16 cellular contexts compared by ENCODE assay signal in the genomic region with DNA sequence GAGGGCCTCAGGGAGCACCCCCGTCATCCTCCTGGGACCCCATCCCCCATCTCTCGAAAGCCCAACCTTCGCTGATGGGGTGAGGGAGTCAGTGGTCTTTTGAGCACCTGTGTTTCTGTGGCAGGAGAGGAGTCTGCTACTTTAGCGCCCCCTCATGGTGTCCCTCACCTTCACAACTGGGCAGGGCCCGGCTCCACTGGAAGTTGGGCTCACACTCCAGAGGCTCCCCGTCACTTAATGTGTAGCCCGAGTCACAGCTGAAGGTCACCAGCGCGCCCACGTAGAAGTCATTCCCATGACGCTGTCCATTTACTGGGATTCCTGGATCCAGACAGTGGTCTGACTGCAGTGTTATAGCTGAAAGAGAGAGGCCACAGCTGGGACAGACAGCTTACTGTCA.
"Had no signal": no experiment of that assay in that cellular context is flagged by ENCODE, and none has a peak within 500 bp of the region (broad histone marks: within the 10 kb centered on the region; RNA-seq: fewer than 3 reads in every experiment).

No MANE protein-coding gene starts in this region.

- ATAC-seq: activated T-helper 17 cell treated with anti-CD3 and anti-CD28 coated beads, Interleukin-2, amount 50 U/mL, for 72 hours; mucosa of descending colon; naive thymus-derived CD4-positive, alpha-beta T cell; stimulated activated effector memory CD8-positive, alpha-beta T cell treated with anti-CD3 and anti-CD28 coated beads, Interleukin-12 subunit alpha, Interleukin-12 subunit beta, amount 100 ng/mL, for 72 hours had no signal

- H3K36me3 Mint-ChIP-seq: memory B cell; stimulated activated effector memory CD8-positive, alpha-beta T cell treated with anti-CD3 and anti-CD28 coated beads, Interleukin-12 subunit alpha, Interleukin-12 subunit beta, amount 100 ng/mL, for 72 hours had no signal

- H3K4me1 Mint-ChIP-seq: activated B cell treated with CpG ODN at 0.5 μM for 24 hours; activated T-helper 17 cell treated with anti-CD3 and anti-CD28 coated beads, Interleukin-2, amount 50 U/mL, for 72 hours; memory B cell; stimulated activated effector memory CD8-positive, alpha-beta T cell treated with anti-CD3 and anti-CD28 coated beads, Interleukin-12 subunit alpha, Interleukin-12 subunit beta, amount 100 ng/mL, for 72 hours had no signal

- DNase-seq: activated B cell treated with CpG ODN at 0.5 μM for 24 hours; activated CD4-positive, alpha-beta T cell treated with anti-CD3 and anti-CD28 coated beads, Interleukin-2, amount 50 U/mL, for 1 hour; activated naive CD4-positive, alpha-beta T cell treated with Interleukin-2 at 50 U/mL for 16 hours; activated T-cell treated with anti-CD3 and anti-CD28 coated beads for 4 hours; aorta; cerebellar nuclear complex; kidney; left ventricle myocardium inferior; mucosa of descending colon; naive thymus-derived CD4-positive, alpha-beta T cell; tibial artery; uterus had no signal

- H3K9me3 Mint-ChIP-seq: activated B cell treated with CpG ODN at 0.5 μM for 24 hours; activated T-helper 17 cell treated with anti-CD3 and anti-CD28 coated beads, Interleukin-2, amount 50 U/mL, for 72 hours; dendritic cell treated with granulocyte-macrophage colony-stimulating factor and Interleukin-4, amounts not matched to agents 40 ng/mL and 50 ng/mL, for 4 days; memory B cell; stimulated activated effector memory CD8-positive, alpha-beta T cell treated with anti-CD3 and anti-CD28 coated beads, Interleukin-12 subunit alpha, Interleukin-12 subunit beta, amount 100 ng/mL, for 72 hours had no signal

- H3K4me3 Mint-ChIP-seq: activated B cell treated with CpG ODN at 0.5 μM for 24 hours; activated T-helper 17 cell treated with anti-CD3 and anti-CD28 coated beads, Interleukin-2, amount 50 U/mL, for 72 hours; dendritic cell treated with granulocyte-macrophage colony-stimulating factor and Interleukin-4, amounts not matched to agents 40 ng/mL and 50 ng/mL, for 4 days; memory B cell; naive thymus-derived CD4-positive, alpha-beta T cell; stimulated activated effector memory CD8-positive, alpha-beta T cell treated with anti-CD3 and anti-CD28 coated beads, Interleukin-12 subunit alpha, Interleukin-12 subunit beta, amount 100 ng/mL, for 72 hours had no signal

- H3K27ac Mint-ChIP-seq: activated B cell treated with CpG ODN at 0.5 μM for 24 hours; activated T-helper 17 cell treated with anti-CD3 and anti-CD28 coated beads, Interleukin-2, amount 50 U/mL, for 72 hours; dendritic cell treated with granulocyte-macrophage colony-stimulating factor and Interleukin-4, amounts not matched to agents 40 ng/mL and 50 ng/mL, for 4 days; memory B cell; naive thymus-derived CD4-positive, alpha-beta T cell; stimulated activated effector memory CD8-positive, alpha-beta T cell treated with anti-CD3 and anti-CD28 coated beads, Interleukin-12 subunit alpha, Interleukin-12 subunit beta, amount 100 ng/mL, for 72 hours had no signal

- H3K4me3 ChIP-seq: left ventricle myocardium inferior, mucosa of descending colon, tibial artery, uterus had no signal
